21 cellular contexts compared by ENCODE assay signal in the genomic region with DNA sequence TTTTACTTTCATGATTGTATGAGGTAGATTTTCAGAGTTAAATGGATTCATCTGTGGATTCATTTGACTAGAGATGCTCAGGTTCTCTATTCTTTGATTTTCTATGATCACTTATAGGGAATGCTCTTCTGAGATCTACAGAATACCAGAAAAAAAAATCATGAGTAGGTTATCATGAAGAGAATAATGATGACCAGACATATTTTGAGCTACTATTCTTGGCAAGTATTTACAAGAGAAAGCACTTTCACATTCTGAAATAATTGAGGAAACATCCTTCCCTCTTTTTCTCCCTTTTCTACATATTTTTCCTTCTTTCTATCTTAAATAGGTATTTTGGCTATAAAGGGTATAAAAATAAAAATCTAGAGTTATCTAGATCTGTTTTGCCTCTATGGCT.
DNase-seq lines count a peak whose midpoint lies in the region; ATAC-seq, FAIRE-seq and TF ChIP-seq lines count a peak whose summit lies in the region.
"Had no signal": no experiment of that assay in that cellular context is flagged by ENCODE, and none has a peak within 500 bp of the region (broad histone marks: within the 10 kb centered on the region; RNA-seq: fewer than 3 reads in every experiment).

No MANE protein-coding gene starts in this region.

- no peak overlapping the region for H3K23ac ChIP-seq in IMR-90 (ENCODE audit: low read depth, low read length)

- H3K4me3 ChIP-seq in A549 = no peak overlapping the region
- H3K4me3 ChIP-seq in IMR-90 (ENCODE audit: insufficient read depth, low read depth, low read length) = no peak overlapping the region
- H3K4me3 ChIP-seq: BLaER1 treated with 17β-estradiol and CSF1 and Interleukin-3, amounts not matched to agents 10 nM and 100 nM had no signal

- H2AK9ac ChIP-seq in IMR-90 (replicated peaks; ENCODE audit: low read depth, low read length, poor library complexity) = no peak overlapping the region

- H3K9me3 ChIP-seq in A549 (0 out of 3 replicates have a peak, but pooled peaks cover 3% of the 10 kb centered on the region), IMR-90 (ENCODE audit: control insufficient read depth, insufficient read depth, low read length) (no peaks in the 10 kb centered on the region)
- H3K9me3 ChIP-seq: Caco-2 had no signal

- no peak overlapping the region for H3K9ac ChIP-seq in IMR-90 (ENCODE audit: low read depth, low read length)
- H3K9ac ChIP-seq: BLaER1 treated with 17β-estradiol and CSF1 and Interleukin-3, amounts not matched to agents 10 nM and 100 nM had no signal

- no peak overlapping the region for H3K4ac ChIP-seq in IMR-90 (ENCODE audit: low read depth, low read length)

- H2BK5ac ChIP-seq in IMR-90 (ENCODE audit: low read depth, low read length, poor library complexity, severe bottlenecking) = no peak overlapping the region

- no peaks in the 10 kb centered on the region for H3K36me3 Mint-ChIP-seq in MCF 10A (ENCODE audit: insufficient read depth, unreplicated experiment)
- H3K36me3 Mint-ChIP-seq: CD8-positive, alpha-beta T cell had no signal

- DNase-seq in A549 (ENCODE audit: low read depth in 1 of 2, low spot score in 1 of 2) (no peak), IMR-90 (no peak), MCF 10A (ENCODE audit: unreplicated experiment) (no peak), NCI-H1930 (lab: John Stamatoyannopoulos, UW) (no peak)
- DNase-seq: 8988T; AML-193; Caco-2; Calu3; CD4-positive, alpha-beta T cell; CD8-positive, alpha-beta T cell; DMS79 treated with DMSO at 0.1 percent for 48 hours; GF-D8 had no signal

- no peaks in the 10 kb centered on the region for H3K4me1 Mint-ChIP-seq in MCF 10A (ENCODE audit: insufficient read depth, unreplicated experiment)
- H3K4me1 Mint-ChIP-seq: B cell had no signal

- H3K79me1 ChIP-seq in IMR-90 (ENCODE audit: low read depth in 1 of 2, low read length in 2 of 2) = no peaks in the 10 kb centered on the region

- H3K14ac ChIP-seq in IMR-90 (replicated peaks; ENCODE audit: low read depth, low read length) = no peak overlapping the region

- no peak overlapping the region for H4K5ac ChIP-seq in IMR-90 (ENCODE audit: low read depth, low read length)

- H3K27me3 Mint-ChIP-seq in MCF 10A (ENCODE audit: insufficient read depth, unreplicated experiment) = no peaks in the 10 kb centered on the region
- H3K27me3 Mint-ChIP-seq: B cell; CD4-positive, alpha-beta T cell had no signal

- H4K20me1 ChIP-seq in IMR-90 (ENCODE audit: insufficient read depth, low read length) = no peaks in the 10 kb centered on the region
- H4K20me1 ChIP-seq: BLaER1 treated with 17β-estradiol and CSF1 and Interleukin-3, amounts not matched to agents 10 nM and 100 nM had no signal

- no peak for TF ChIP-seq CTCF in A549 (IDR thresholded peaks at IDR 0.05)
- TF ChIP-seq CTCF in IMR-90 (conservative IDR thresholded peaks at IDR 0.05; ENCODE audit: low read depth, low read length) = no peak
- TF ChIP-seq CTCF in MCF 10A (IDR thresholded peaks at IDR 0.05; ENCODE audit: unreplicated experiment) = no peak

- CTCF ChIA-PET in A549 (lab: Yijun Ruan, JAX) = no interaction called here
- CTCF ChIA-PET in IMR-90 (lab: Yijun Ruan, JAX) = interaction anchor here (1.6 kb wide), 1 partner anchor 14 kb away, joined by 4 read pairs; no protein-coding TSS in a partner anchor
- CTCF ChIA-PET in MCF 10A (lab: Yijun Ruan, JAX) = interaction anchor here (0.6 kb wide), 1 partner anchor 132 kb away, joined by 3 read pairs; no protein-coding TSS in a partner anchor

- intact Hi-C loops in IMR-90 (cut with micrococcal nuclease) = loop anchor here (5.0 to 10.0 kb wide), 2 partner anchors 49 to 246 kb away; no protein-coding TSS in a partner anchor
- intact Hi-C loops in MCF 10A (cut with micrococcal nuclease) = no loop called here

- H2AFZ ChIP-seq in IMR-90 (replicated peaks; ENCODE audit: low read length, poor library complexity) = no peak overlapping the region

- no peaks in the 10 kb centered on the region for H3K27me3 ChIP-seq in IMR-90 (ENCODE audit: control insufficient read depth, insufficient read depth, low read length)
- H3K27me3 ChIP-seq: BLaER1 treated with 17β-estradiol and CSF1 and Interleukin-3, amounts not matched to agents 10 nM and 100 nM had no signal

- no peaks in the 10 kb centered on the region for H3K36me3 ChIP-seq in IMR-90 (ENCODE audit: control insufficient read depth, insufficient read depth, low read length)
- H3K36me3 ChIP-seq: BLaER1 treated with 17β-estradiol and CSF1 and Interleukin-3, amounts not matched to agents 10 nM and 100 nM had no signal

- H2BK15ac ChIP-seq in IMR-90 (ENCODE audit: low read depth, low read length) = no peak overlapping the region

- no peak for TF ChIP-seq RAD21 in A549 (conservative IDR thresholded peaks at IDR 0.05 in 1 of 2, IDR thresholded peaks at IDR 0.05 in 1 of 2)
- no peak for TF ChIP-seq RAD21 in IMR-90 (IDR thresholded peaks at IDR 0.05; ENCODE audit: low read length)

- POLR2A ChIA-PET in A549 (lab: Yijun Ruan, JAX) = no interaction called here
- POLR2A ChIA-PET in IMR-90 (lab: Charles Lee; ENCODE audit: unreplicated experiment) = no interaction called here
- POLR2A ChIA-PET in MCF 10A (lab: Yijun Ruan, JAX) = no interaction called here

- no TSS peak for BruUV-seq in IMR-90 (replicated peaks; lab: Mats Ljungman, UMichigan)
- no TSS peak for BruUV-seq in MCF 10A (replicated peaks; lab: Mats Ljungman, UMichigan)

- TF ChIP-seq EP300 in A549 (IDR thresholded peaks at IDR 0.05) = no peak

- no peak overlapping the region for H2BK120ac ChIP-seq in IMR-90 (ENCODE audit: low read depth, low read length)

- H3K4me2 ChIP-seq in A549 = no peak overlapping the region
- H3K4me2 ChIP-seq in IMR-90 (ENCODE audit: low read depth, low read length) = no peak overlapping the region

- no peak overlapping the region for H2BK20ac ChIP-seq in IMR-90 (ENCODE audit: low read depth, low read length)

- H3K27ac ChIP-seq in A549 = no peak overlapping the region
- H3K27ac ChIP-seq in IMR-90 (ENCODE audit: insufficient read depth, low read length) = no peak overlapping the region
- peak overlapping the region; percentile 50 for H3K27ac ChIP-seq in temporal lobe (ENCODE audit: low read depth, low read length)
- H3K27ac ChIP-seq: BLaER1 treated with 17β-estradiol and CSF1 and Interleukin-3, amounts not matched to agents 10 nM and 100 nM; C4-2B had no signal

- H4K91ac ChIP-seq in IMR-90 (ENCODE audit: insufficient read depth, low read depth, low read length) = no peak overlapping the region

- H3K4me1 ChIP-seq in A549 (no peaks in the 10 kb centered on the region; the same call in 2 of the 3 replicates), IMR-90 (ENCODE audit: control insufficient read depth, insufficient read depth, low read length) (no peaks in the 10 kb centered on the region)
- H3K4me1 ChIP-seq: Caco-2 had no signal

- no peak overlapping the region for H3K27ac Mint-ChIP-seq in MCF 10A (ENCODE audit: low read depth, unreplicated experiment)
- H3K27ac Mint-ChIP-seq: B cell; CD4-positive, alpha-beta T cell; CD8-positive, alpha-beta T cell had no signal

- H4K8ac ChIP-seq in IMR-90 (ENCODE audit: low read depth in 2 of 2, low read length in 2 of 2) = no peak overlapping the region

- H3K9me1 ChIP-seq in IMR-90 (ENCODE audit: insufficient read depth, low read length) = no peaks in the 10 kb centered on the region

- FAIRE-seq in A549 (lab: Jason Lieb, UNC) = no peak
- FAIRE-seq: A204.1, D721Med, G401.6, GM12891, GM19239 had no signal

- H3K56ac ChIP-seq in IMR-90 (ENCODE audit: extremely low read depth, insufficient read depth, low read length) = no peak overlapping the region

- in situ Hi-C loops in IMR-90 (cut with MboI; ENCODE audit: low sequenced_read_pairs) = no loop called here

- no peak for ATAC-seq in A549
- no peak for ATAC-seq in IMR-90 (ENCODE audit: low read depth)
- ATAC-seq: CD8-positive, alpha-beta T cell had no signal

- TF ChIP-seq POLR2A in A549 (IDR thresholded peaks at IDR 0.05; ENCODE audit: low read length) (no peak), IMR-90 (IDR thresholded peaks at IDR 0.05; ENCODE audit: low read depth, low read length) (no peak)

- dilution Hi-C loops in IMR-90 (cut with HindIII; ENCODE audit: low sequenced_read_pairs, unreplicated experiment) = no loop called here

- H3K18ac ChIP-seq in IMR-90 (ENCODE audit: low read depth, low read length) = no peak overlapping the region

- peaks cover 11% of the 10 kb centered on the region for H3K9me3 Mint-ChIP-seq in MCF 10A (ENCODE audit: unreplicated experiment)

- H2AK5ac ChIP-seq in IMR-90 (ENCODE audit: low read depth, low read length) = no peak overlapping the region

- H3K4me3 Mint-ChIP-seq in MCF 10A (ENCODE audit: unreplicated experiment) = no peak overlapping the region
- H3K4me3 Mint-ChIP-seq: B cell; CD4-positive, alpha-beta T cell; CD8-positive, alpha-beta T cell had no signal

TF ChIP-seq in A549, 52 proteins besides CTCF, POLR2A, EP300 and RAD21 (continues in another document):
- TF ChIP-seq CHD4 (IDR thresholded peaks at IDR 0.05; ENCODE audit: borderline replicate concordance) = no peak
- TF ChIP-seq, protein P1, sequence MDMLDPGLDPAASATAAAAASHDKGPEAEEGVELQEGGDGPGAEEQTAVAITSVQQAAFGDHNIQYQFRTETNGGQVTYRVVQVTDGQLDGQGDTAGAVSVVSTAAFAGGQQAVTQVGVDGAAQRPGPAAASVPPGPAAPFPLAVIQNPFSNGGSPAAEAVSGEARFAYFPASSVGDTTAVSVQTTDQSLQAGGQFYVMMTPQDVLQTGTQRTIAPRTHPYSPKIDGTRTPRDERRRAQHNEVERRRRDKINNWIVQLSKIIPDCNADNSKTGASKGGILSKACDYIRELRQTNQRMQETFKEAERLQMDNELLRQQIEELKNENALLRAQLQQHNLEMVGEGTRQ (IDR thresholded peaks at IDR 0.05) = no peak
- TF ChIP-seq CHD2 (IDR thresholded peaks at IDR 0.05; ENCODE audit: low read length, partially characterized antibody) = no peak
- no peak for TF ChIP-seq POLR2AphosphoS2 (conservative IDR thresholded peaks at IDR 0.05; ENCODE audit: low read length)
- no peak for TF ChIP-seq EHF (CRISPR knock-in tag; IDR thresholded peaks at IDR 0.05)
- peak; percentile 84 for TF ChIP-seq MAFK (IDR thresholded peaks at IDR 0.05; ENCODE audit: partially characterized antibody)

TF ChIP-seq in IMR-90, 13 proteins besides CTCF, POLR2A, EP300 and RAD21:
- TF ChIP-seq MAFK (IDR thresholded peaks at IDR 0.05; ENCODE audit: low read depth, low read length) (peak; percentile 83), FOS (IDR thresholded peaks at IDR 0.05; ENCODE audit: low read depth, low read length) (no peak)
